20 cellular contexts compared by ENCODE assay signal in the genomic region with DNA sequence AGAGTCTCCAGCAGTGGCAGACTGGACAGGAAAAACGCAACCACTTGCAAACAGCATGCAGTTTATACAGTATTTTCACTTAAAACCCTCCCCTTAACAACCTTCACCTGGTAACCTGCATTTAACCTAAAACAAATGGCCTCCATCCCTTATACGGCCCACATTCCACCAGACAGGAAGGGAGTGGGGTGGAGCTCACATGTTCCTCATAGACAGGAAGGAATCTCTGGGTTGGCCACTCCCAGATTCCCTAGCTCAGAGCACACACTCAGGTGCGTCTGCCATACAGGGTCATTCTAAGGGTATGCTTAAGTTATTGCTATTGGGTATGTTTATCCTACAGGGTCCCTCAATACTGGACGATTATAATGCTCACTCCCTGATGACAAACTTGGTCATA.
"Had no signal": no experiment of that assay in that cellular context is flagged by ENCODE, and none has a peak within 500 bp of the region (broad histone marks: within the 10 kb centered on the region; RNA-seq: fewer than 3 reads in every experiment).

No MANE protein-coding gene starts in this region.

- H3K4me3 ChIP-seq: left ventricle myocardium inferior, neural progenitor cell, prostate gland, right atrium auricular region, skin epidermis, tibial nerve had no signal

- H3K36me3 Mint-ChIP-seq: neural progenitor cell had no signal

- H3K4me1 ChIP-seq: left ventricle myocardium inferior, neural progenitor cell, prostate gland, right atrium auricular region had no signal

- H3K27ac Mint-ChIP-seq: activated CD4-positive, alpha-beta T cell treated with anti-CD3 and anti-CD28 coated beads, Interleukin-2, amount 10 ng/mL, durations not matched to agents 24 days and 14 days; activated CD8-positive, alpha-beta T cell treated with anti-CD3 and anti-CD28 coated beads for 36 hours; activated naive CD8-positive, alpha-beta T cell treated with anti-CD3 and anti-CD28 coated beads for 36 hours; activated T-helper 17 cell treated with anti-CD3 and anti-CD28 coated beads, Interleukin-2, amount 50 U/mL, for 72 hours; effector memory CD8-positive, alpha-beta T cell; naive thymus-derived CD4-positive, alpha-beta T cell; neural progenitor cell; stimulated activated naive CD8-positive, alpha-beta T cell treated with anti-CD3 and anti-CD28 coated beads, Interleukin-15, Interleukin-2, amounts not matched to agents 100 ng/mL and 50 ng/mL, for 24 hours had no signal

- H3K4me1 Mint-ChIP-seq: neural progenitor cell had no signal

- H3K27me3 Mint-ChIP-seq: activated CD4-positive, alpha-beta T cell treated with anti-CD3 and anti-CD28 coated beads, Interleukin-2, amount 10 ng/mL, durations not matched to agents 24 days and 14 days; activated CD8-positive, alpha-beta T cell treated with anti-CD3 and anti-CD28 coated beads for 36 hours; naive thymus-derived CD4-positive, alpha-beta T cell; stimulated activated naive CD8-positive, alpha-beta T cell treated with anti-CD3 and anti-CD28 coated beads, Interleukin-15, Interleukin-2, amounts not matched to agents 100 ng/mL and 50 ng/mL, for 24 hours had no signal

- H3K36me3 ChIP-seq: neural progenitor cell, prostate gland, right atrium auricular region had no signal

- DNase-seq: activated CD4-positive, alpha-beta T cell treated with anti-CD3 and anti-CD28 coated beads, Interleukin-2, amount 10 ng/mL, durations not matched to agents 24 days and 14 days; activated CD8-positive, alpha-beta T cell treated with anti-CD3 and anti-CD28 coated beads for 36 hours; activated naive CD4-positive, alpha-beta T cell; activated naive CD8-positive, alpha-beta T cell treated with anti-CD3 and anti-CD28 coated beads for 36 hours; activated T-cell treated with anti-CD3 and anti-CD28 coated beads, Interleukin-2, amount 50 U/mL, for 1 hour; amygdala; effector memory CD8-positive, alpha-beta T cell; foreskin fibroblast; hippocampal formation; kidney; left ventricle myocardium inferior; naive thymus-derived CD4-positive, alpha-beta T cell; T1000 had no signal

- H3K27me3 ChIP-seq: neural progenitor cell, right atrium auricular region, tibial nerve had no signal

- ATAC-seq: activated CD8-positive, alpha-beta T cell treated with anti-CD3 and anti-CD28 coated beads for 36 hours; activated T-helper 17 cell treated with anti-CD3 and anti-CD28 coated beads, Interleukin-2, amount 50 U/mL, for 72 hours; effector memory CD8-positive, alpha-beta T cell; naive thymus-derived CD4-positive, alpha-beta T cell had no signal

- H3K27ac ChIP-seq: left ventricle myocardium inferior, neural progenitor cell, prostate gland, right atrium auricular region had no signal

- H3K9me3 ChIP-seq: prostate gland had no signal

- H3K4me3 Mint-ChIP-seq: activated CD4-positive, alpha-beta T cell treated with anti-CD3 and anti-CD28 coated beads, Interleukin-2, amount 10 ng/mL, durations not matched to agents 24 days and 14 days; activated CD8-positive, alpha-beta T cell treated with anti-CD3 and anti-CD28 coated beads for 36 hours; activated naive CD8-positive, alpha-beta T cell treated with anti-CD3 and anti-CD28 coated beads for 36 hours; activated T-helper 17 cell treated with anti-CD3 and anti-CD28 coated beads, Interleukin-2, amount 50 U/mL, for 72 hours; effector memory CD8-positive, alpha-beta T cell; naive thymus-derived CD4-positive, alpha-beta T cell; neural progenitor cell; stimulated activated naive CD8-positive, alpha-beta T cell treated with anti-CD3 and anti-CD28 coated beads, Interleukin-15, Interleukin-2, amounts not matched to agents 100 ng/mL and 50 ng/mL, for 24 hours had no signal

- H2AFZ ChIP-seq: neural progenitor cell had no signal

- H3K4me2 ChIP-seq: neural progenitor cell had no signal
